ENCODE assay signal across 34 cellular contexts in genomic region chr3:184647405-184647936, GRCh38.
"Had no signal": no experiment of that assay in that cellular context is flagged by ENCODE, and none has a peak within 500 bp of the region (broad histone marks: within the 10 kb centered on the region; RNA-seq: fewer than 3 reads in every experiment).

No MANE protein-coding gene starts in this region.

- H3K36me3 ChIP-seq: adrenal gland, neutrophil, pancreas, prostate gland, sigmoid colon, stomach, tibial artery, upper lobe of right lung had no signal

- H3K9me3 ChIP-seq: adrenal gland, body of pancreas, mucosa of descending colon, neutrophil, pancreas, prostate gland, sigmoid colon, stomach, tibial artery, upper lobe of right lung had no signal

- H3K4me3 ChIP-seq: adrenal gland, body of pancreas, coronary artery, dorsolateral prefrontal cortex, lung, mucosa of descending colon, pancreas, prostate gland, sigmoid colon, stomach, tibial artery, upper lobe of right lung had no signal

- H3K27me3 ChIP-seq: adrenal gland, body of pancreas, dorsolateral prefrontal cortex, neutrophil, pancreas, sigmoid colon, stomach, upper lobe of right lung had no signal

- DNase-seq: activated CD4-positive, alpha-beta memory T cell treated with anti-CD3 and anti-CD28 coated beads for 36 hours; activated CD4-positive, alpha-beta T cell treated with anti-CD3 and anti-CD28 coated beads, Interleukin-2, amount 10 ng/mL, durations not matched to agents 24 days and 14 days; activated CD8-positive, alpha-beta memory T cell treated with anti-CD3 and anti-CD28 coated beads, Interleukin-2, amount 50 U/mL, for 4 hours; activated effector memory CD4-positive, alpha-beta T cell treated with anti-CD3 and anti-CD28 coated beads, Interleukin-2, amount 50 U/mL, for 16 hours; activated naive CD4-positive, alpha-beta T cell treated with anti-CD3 and anti-CD28 coated beads for 36 hours; activated naive CD8-positive, alpha-beta T cell treated with anti-CD3 and anti-CD28 coated beads for 36 hours; activated T-cell treated with anti-CD3 and anti-CD28 coated beads, Interleukin-2, amount 50 U/mL, for 1 hour; aorta; body of pancreas; dorsolateral prefrontal cortex; effector memory CD4-positive, alpha-beta T cell; left colon; mucosa of descending colon; pancreas; retina; sigmoid colon; small intestine; stimulated activated CD4-positive, alpha-beta T cell treated with anti-CD3 and anti-CD28 coated beads, Interleukin-2, amount 100 ng/mL, for 24 hours; stimulated activated naive B cell treated with anti-CD40 and anti-IgM and Interleukin-4, amounts not matched to agents 10 μg/mL and 1 μg/mL and 100 μg/mL, for 72 hours; stomach; T-helper 9 cell; tibial artery; upper lobe of right lung had no signal

- ATAC-seq: activated CD4-positive, CD25-positive, alpha-beta regulatory T cell treated with anti-CD3 and anti-CD28 coated beads, Interleukin-2, amount 50 U/mL, for 24 hours; body of pancreas; left colon; mucosa of descending colon; natural killer cell treated with Interleukin-12 subunit alpha and Interleukin-12 subunit beta and Interleukin-15 and Interleukin-18, amount 100 ng/mL, for 72 hours; pancreas; stimulated activated naive B cell treated with anti-CD40 and anti-IgM and Interleukin-4, amounts not matched to agents 10 μg/mL and 1 μg/mL and 100 μg/mL, for 72 hours; upper lobe of right lung had no signal

- H3K27ac ChIP-seq: adrenal gland, body of pancreas, coronary artery, dorsolateral prefrontal cortex, neutrophil, pancreas, prostate gland, sigmoid colon, stomach, tibial artery, upper lobe of right lung, VCaP had no signal

- H3K4me1 ChIP-seq: adrenal gland, prostate gland, sigmoid colon, tibial artery, upper lobe of right lung had no signal

- FAIRE-seq: frontal cortex, islet of Langerhans, pancreas, small intestine, TTC549 had no signal
